Comparison of ENCODE assay signal across 20 cellular contexts in genomic region chr4:8819019-8819418, GRCh38. TPM values are rescaled to one million over a fixed set of nuclear protein-coding genes. Genes with fewer than 3 reads are reported as not detected.
A peak's percentile ranks its signal among the peaks of the same experiment; 100 is the strongest.
DNase-seq lines count a peak whose midpoint lies in the region; ATAC-seq and TF ChIP-seq lines count a peak whose summit lies in the region.
"Had no signal": no experiment of that assay in that cellular context is flagged by ENCODE, and none has a peak within 500 bp of the region (broad histone marks: within the 10 kb centered on the region; RNA-seq: fewer than 3 reads in every experiment).

No MANE protein-coding gene starts in this region.

- no peaks in the 10 kb centered on the region for H3K36me3 Mint-ChIP-seq in activated CD8-positive, alpha-beta memory T cell treated with anti-CD3 and anti-CD28 coated beads, Interleukin-2, amount 10 ng/mL, durations not matched to agents 7 days and 5 days
- H3K36me3 Mint-ChIP-seq: CD8-positive, alpha-beta T cell had no signal

- TF ChIP-seq CTCF in KMS-11 (conservative IDR thresholded peaks at IDR 0.05; ENCODE audit: low read depth, low read length) (no peak), left lung (IDR thresholded peaks at IDR 0.05) (no peak), suprapubic skin (IDR thresholded peaks at IDR 0.05) (no peak), colonic mucosa (IDR thresholded peaks at IDR 0.05) (no peak)

- CTCF ChIA-PET in activated CD8-positive, alpha-beta memory T cell treated with anti-CD3 and anti-CD28 coated beads, Interleukin-2, amount 10 ng/mL, durations not matched to agents 7 days and 5 days (lab: Charles Lee): no interaction called here

- H3K4me1 ChIP-seq in KMS-11 (ENCODE audit: low read depth, poor library complexity, severe bottlenecking): no peaks in the 10 kb centered on the region
- H3K4me1 ChIP-seq in left lung: no peaks in the 10 kb centered on the region
- H3K4me1 ChIP-seq in suprapubic skin: no peaks in the 10 kb centered on the region
- H3K4me1 ChIP-seq in colonic mucosa: no peaks in the 10 kb centered on the region

- H3K27me3 Mint-ChIP-seq in activated CD8-positive, alpha-beta memory T cell treated with anti-CD3 and anti-CD28 coated beads, Interleukin-2, amount 10 ng/mL, durations not matched to agents 7 days and 5 days: no peaks in the 10 kb centered on the region

- H3K9ac ChIP-seq in KMS-11 (no peak overlapping the region), colonic mucosa (ENCODE audit: low read depth in 2 of 2, low read length in 2 of 2) (no peak overlapping the region)

- no peaks in the 10 kb centered on the region for H3K4me1 Mint-ChIP-seq in activated CD8-positive, alpha-beta memory T cell treated with anti-CD3 and anti-CD28 coated beads, Interleukin-2, amount 10 ng/mL, durations not matched to agents 7 days and 5 days
- H3K4me1 Mint-ChIP-seq: B cell had no signal

- H3K9me3 Mint-ChIP-seq in activated CD8-positive, alpha-beta memory T cell treated with anti-CD3 and anti-CD28 coated beads, Interleukin-2, amount 10 ng/mL, durations not matched to agents 7 days and 5 days (ENCODE audit: low read depth): no peaks in the 10 kb centered on the region
- H3K9me3 Mint-ChIP-seq: CD8-positive, alpha-beta T cell had no signal

- H2AFZ ChIP-seq in KMS-11 (ENCODE audit: low read depth): no peak overlapping the region

- no peaks in the 10 kb centered on the region for H3K27me3 ChIP-seq in KMS-11 (ENCODE audit: insufficient read depth, low read depth)
- H3K27me3 ChIP-seq in left lung: peaks cover 7 to 53% of the 10 kb centered on the region in 2 donors
- H3K27me3 ChIP-seq in suprapubic skin: peaks cover 43% of the 10 kb centered on the region
- no peaks in the 10 kb centered on the region for H3K27me3 ChIP-seq in colonic mucosa

- H3K4me2 ChIP-seq in KMS-11: 0 out of 2 replicates have a peak overlapping the region, but pooled peaks have one; percentile 39

- no peak overlapping the region for H3K27ac Mint-ChIP-seq in activated CD8-positive, alpha-beta memory T cell treated with anti-CD3 and anti-CD28 coated beads, Interleukin-2, amount 10 ng/mL, durations not matched to agents 7 days and 5 days
- H3K27ac Mint-ChIP-seq: B cell; CD8-positive, alpha-beta T cell had no signal

- H3K27ac ChIP-seq in KMS-11 (no peak overlapping the region), left lung (no peak overlapping the region), suprapubic skin (no peak overlapping the region), colonic mucosa (no peak overlapping the region)
- H3K27ac ChIP-seq: 22Rv1, HL-60 had no signal

- ATAC-seq in activated CD8-positive, alpha-beta memory T cell treated with anti-CD3 and anti-CD28 coated beads, Interleukin-2, amount 10 ng/mL, durations not matched to agents 7 days and 5 days: no peak
- ATAC-seq in left lung (no peak), GM18502 (IDR thresholded peaks at IDR 0.05; ENCODE audit: poor library complexity, unreplicated experiment) (no peak)
- ATAC-seq: CD8-positive, alpha-beta T cell had no signal

- no peak for TF ChIP-seq EP300 in suprapubic skin (IDR thresholded peaks at IDR 0.05)

- no peak overlapping the region for H3K4me3 ChIP-seq in KMS-11 (IDR thresholded peaks at IDR 0.05; ENCODE audit: insufficient read depth, low read depth, low read length)
- H3K4me3 ChIP-seq in left lung: no peak overlapping the region
- H3K4me3 ChIP-seq in suprapubic skin: no peak overlapping the region
- H3K4me3 ChIP-seq in colonic mucosa: no peak overlapping the region

- no peak for TF ChIP-seq POLR2A in suprapubic skin (IDR thresholded peaks at IDR 0.05)

- H3K36me3 ChIP-seq in KMS-11 (ENCODE audit: insufficient read depth) (no peaks in the 10 kb centered on the region), left lung (no peaks in the 10 kb centered on the region), suprapubic skin (no peaks in the 10 kb centered on the region), colonic mucosa (no peaks in the 10 kb centered on the region)

- no peaks in the 10 kb centered on the region for H3K79me2 ChIP-seq in KMS-11 (ENCODE audit: insufficient read depth, low read depth)

- WGBS in suprapubic skin: 62% methylated on average over 2 of the region's 8 CpGs

- intact Hi-C loops in left lung (cut with DNase I): no loop called here
- intact Hi-C loops in colonic mucosa (cut with DNase I): no loop called here

- DNase-seq in activated CD8-positive, alpha-beta memory T cell treated with anti-CD3 and anti-CD28 coated beads for 24 hours: peak; percentile 17
- DNase-seq in activated CD8-positive, alpha-beta memory T cell treated with anti-CD3 and anti-CD28 coated beads, Interleukin-2, amount 10 ng/mL, durations not matched to agents 7 days and 5 days: no peak
- DNase-seq in left lung: peak; percentile 12 to 30
- DNase-seq in suprapubic skin (ENCODE audit: low spot score in 2 of 2): peak; percentile 47 to 52
- no peak for DNase-seq in NCI-H2196 (lab: John Stamatoyannopoulos, UW; ENCODE audit: unreplicated experiment)
- no peak for DNase-seq in colonic mucosa
- DNase-seq: DMS79 treated with DMSO at 0.1 percent for 48 hours, HCEC 1CT, NCI-H1417 treated with DMSO at 0.1 percent for 48 hours, NCI-H2029, NCI-H2171 treated with DMSO at 0.1 percent for 48 hours, NCI-H510A, NCI-H774 had no signal

- H4K20me1 ChIP-seq in KMS-11 (ENCODE audit: insufficient read depth): no peaks in the 10 kb centered on the region

- H3K9me3 ChIP-seq in left lung (no peaks in the 10 kb centered on the region), suprapubic skin (no peaks in the 10 kb centered on the region), colonic mucosa (no peaks in the 10 kb centered on the region)

- no peak overlapping the region for H3K4me3 Mint-ChIP-seq in activated CD8-positive, alpha-beta memory T cell treated with anti-CD3 and anti-CD28 coated beads, Interleukin-2, amount 10 ng/mL, durations not matched to agents 7 days and 5 days
- H3K4me3 Mint-ChIP-seq: B cell; CD8-positive, alpha-beta T cell had no signal

RNA-seq across cellular contexts. Expression of gene HMX1, which starts 52.6 kb away (rescaled TPM):
- not detected for total RNA-seq in activated CD8-positive, alpha-beta memory T cell treated with anti-CD3 and anti-CD28 coated beads, Interleukin-2, amount 10 ng/mL, durations not matched to agents 7 days and 5 days
- total RNA-seq in left lung (not detected), suprapubic skin (not detected), colonic mucosa (not detected)
- total RNA-seq: B cell; CD8-positive, alpha-beta T cell; G401 had no signal

Comparison
In these comparisons a context has a peak if more than half of its experiments do, and no peak if none do; other contexts are left out.
1. DNase-seq: peak in activated CD8-positive, alpha-beta memory T cell treated with anti-CD3 and anti-CD28 coated beads for 24 hours (single experiment), left lung (2 of 2) and suprapubic skin (2 of 2); none in activated CD8-positive, alpha-beta memory T cell treated with anti-CD3 and anti-CD28 coated beads, Interleukin-2, amount 10 ng/mL, durations not matched to agents 7 days and 5 days (single experiment), NCI-H2196 (single experiment) and colonic mucosa (single experiment).